ENCODE assay signal across 8 cellular contexts in genomic region chr12:101857043-101857558, GRCh38. TPM values are rescaled to one million over a fixed set of nuclear protein-coding genes. Genes with fewer than 3 reads are reported as not detected.
DNase-seq lines count a peak whose midpoint lies in the region; ATAC-seq and TF ChIP-seq lines count a peak whose summit lies in the region.

No MANE protein-coding gene starts in this region.

- 50% methylated on average over 1 of the region's 1 CpG for WGBS in prostate gland
- WGBS in body of pancreas, 2 donors: 74 to 78% methylated on average over 1 of the region's 1 CpG

- H3K9me3 Mint-ChIP-seq in stimulated activated memory B cell treated with anti-CD40 and anti-IgM and Interleukin-4, amounts not matched to agents 10 μg/mL and 1 μg/mL and 100 μg/mL, for 72 hours: no peaks in the 10 kb centered on the region

- no peaks in the 10 kb centered on the region for H3K27me3 Mint-ChIP-seq in stimulated activated memory B cell treated with anti-CD40 and anti-IgM and Interleukin-4, amounts not matched to agents 10 μg/mL and 1 μg/mL and 100 μg/mL, for 72 hours

- H3K4me1 Mint-ChIP-seq in stimulated activated memory B cell treated with anti-CD40 and anti-IgM and Interleukin-4, amounts not matched to agents 10 μg/mL and 1 μg/mL and 100 μg/mL, for 72 hours: peaks cover 35% of the 10 kb centered on the region

- H3K4me1 ChIP-seq in left ventricle myocardium inferior (no peaks in the 10 kb centered on the region), prostate gland (replicated peaks) (no peaks in the 10 kb centered on the region), body of pancreas (peaks cover 8% of the 10 kb centered on the region)

- TF ChIP-seq POLR2A in prostate gland (IDR thresholded peaks at IDR 0.05): no peak
- no peak for TF ChIP-seq POLR2A in body of pancreas (IDR thresholded peaks at IDR 0.05)

- H3K27ac ChIP-seq in left ventricle myocardium inferior (replicated peaks) (peak overlapping the region; percentile 40), prostate gland (no peak overlapping the region), body of pancreas (no peak overlapping the region)

- TF ChIP-seq CTCF in left ventricle myocardium inferior (IDR thresholded peaks at IDR 0.05; ENCODE audit: borderline replicate concordance) (no peak), prostate gland (IDR thresholded peaks at IDR 0.05) (no peak), body of pancreas (IDR thresholded peaks at IDR 0.05) (no peak)

- no peak for ATAC-seq in stimulated activated memory B cell treated with anti-CD40 and anti-IgM and Interleukin-4, amounts not matched to agents 10 μg/mL and 1 μg/mL and 100 μg/mL, for 72 hours
- ATAC-seq in body of pancreas: no peak

- CTCF ChIA-PET in HEK293T (lab: Yijun Ruan, JAX): no interaction called here

- POLR2A ChIA-PET in HEK293T (lab: Yijun Ruan, JAX): no interaction called here

- intact Hi-C loops in left ventricle myocardium inferior (cut with micrococcal nuclease) (no loop called here), prostate gland (cut with DNase I) (no loop called here), body of pancreas (cut with DNase I) (no loop called here)

- H3K9me3 ChIP-seq in left ventricle myocardium inferior (replicated peaks): no peaks in the 10 kb centered on the region
- H3K9me3 ChIP-seq in prostate gland: no peaks in the 10 kb centered on the region
- H3K9me3 ChIP-seq in body of pancreas: no peaks in the 10 kb centered on the region

- no peak overlapping the region for H3K27ac Mint-ChIP-seq in stimulated activated memory B cell treated with anti-CD40 and anti-IgM and Interleukin-4, amounts not matched to agents 10 μg/mL and 1 μg/mL and 100 μg/mL, for 72 hours

- no peaks in the 10 kb centered on the region for H3K36me3 Mint-ChIP-seq in stimulated activated memory B cell treated with anti-CD40 and anti-IgM and Interleukin-4, amounts not matched to agents 10 μg/mL and 1 μg/mL and 100 μg/mL, for 72 hours

- peak; percentile 92 for DNase-seq in EL
- DNase-seq in HEK293T (ENCODE audit: extremely low spot score): peak; percentile 9
- peak; percentile 42 for DNase-seq in NCI-H2227 (lab: John Stamatoyannopoulos, UW; ENCODE audit: unreplicated experiment)
- DNase-seq in left ventricle myocardium inferior: no peak
- DNase-seq in prostate gland (ENCODE audit: low spot score): no peak
- no peak for DNase-seq in body of pancreas
- DNase-seq in stimulated activated CD4-positive, alpha-beta T cell treated with anti-CD3 and anti-CD28 coated beads, Interleukin-4, amount 100 ng/mL, for 1 hour: no peak

- H3K4me3 ChIP-seq in left ventricle myocardium inferior (no peak overlapping the region), prostate gland (no peak overlapping the region), body of pancreas (no peak overlapping the region)

- H3K36me3 ChIP-seq in left ventricle myocardium inferior (no peaks in the 10 kb centered on the region), prostate gland (no peaks in the 10 kb centered on the region), body of pancreas (replicated peaks in 1 of 2; ENCODE audit: insufficient read depth in 1 of 2, low read depth in 2 of 2) (no peaks in the 10 kb centered on the region)

- H3K27me3 ChIP-seq in left ventricle myocardium inferior (ENCODE audit: low read depth): no peaks in the 10 kb centered on the region
- H3K27me3 ChIP-seq in prostate gland (replicated peaks; ENCODE audit: insufficient read depth): no peaks in the 10 kb centered on the region
- H3K27me3 ChIP-seq in body of pancreas: no peaks in the 10 kb centered on the region

- no peak overlapping the region for H3K4me3 Mint-ChIP-seq in stimulated activated memory B cell treated with anti-CD40 and anti-IgM and Interleukin-4, amounts not matched to agents 10 μg/mL and 1 μg/mL and 100 μg/mL, for 72 hours

TF ChIP-seq in HEK293T, 16 proteins besides CTCF, POLR2A, EP300 and RAD21:
- TF ChIP-seq L3MBTL2 (conservative IDR thresholded peaks at IDR 0.05): no peak
- TF ChIP-seq NFRKB (IDR thresholded peaks at IDR 0.05): no peak
- peak; percentile 88 for TF ChIP-seq PKNOX1 (IDR thresholded peaks at IDR 0.05)
- TF ChIP-seq BHLHE40 (IDR thresholded peaks at IDR 0.05; ENCODE audit: borderline replicate concordance): no peak

RNA-seq across cellular contexts. Expression of gene DRAM1, which starts 20.3 kb away (rescaled TPM):
- total RNA-seq in left ventricle myocardium inferior: 5.3 TPM
- 10 to 100 TPM; 12.8 to 13.1 TPM for total RNA-seq in prostate gland
- total RNA-seq in body of pancreas: 10 to 100 TPM in 1 of 2 donors, 1 to 10 TPM in 1; 2.6 to 14.5 TPM

RNA-seq across cellular contexts. Expression of gene GNPTAB, which starts 26.3 kb away (rescaled TPM):
- total RNA-seq in left ventricle myocardium inferior (55.2 TPM), prostate gland (10 to 100 TPM; 49.9 to 52.7 TPM), body of pancreas (10 to 100 TPM; 15.5 to 27.2 TPM)

Comparison
In these comparisons a context has a peak if more than half of its experiments do, and no peak if none do; other contexts are left out.
1. DNase-seq: peak in EL (single experiment), HEK293T (single experiment) and NCI-H2227 (single experiment); none in left ventricle myocardium inferior (single experiment), prostate gland (single experiment), body of pancreas (0 of 4) and stimulated activated CD4-positive, alpha-beta T cell treated with anti-CD3 and anti-CD28 coated beads, Interleukin-4, amount 100 ng/mL, for 1 hour (single experiment).